ENCODE assay signal across 9 cellular contexts in genomic region chr4:145719752-145720624, GRCh38. TPM values are rescaled to one million over a fixed set of nuclear protein-coding genes. Genes with fewer than 3 reads are reported as not detected.
DNase-seq lines count a peak whose midpoint lies in the region; ATAC-seq and TF ChIP-seq lines count a peak whose summit lies in the region.
"Had no signal": no experiment of that assay in that cellular context is flagged by ENCODE, and none has a peak within 500 bp of the region (broad histone marks: within the 10 kb centered on the region; RNA-seq: fewer than 3 reads in every experiment).

No MANE protein-coding gene starts in this region.

- H3K4me1 Mint-ChIP-seq in natural killer cell treated with Interleukin-12 subunit alpha and Interleukin-12 subunit beta and Interleukin-15 and Interleukin-18, amount 100 ng/mL, for 72 hours (ENCODE audit: low read depth in 2 of 2), result peaks cover 9 to 10% of the 10 kb centered on the region in 2 donors
- H3K4me1 Mint-ChIP-seq in mesothelial cell of epicardium, result peaks cover 34% of the 10 kb centered on the region

- H3K9me3 Mint-ChIP-seq in natural killer cell treated with Interleukin-12 subunit alpha and Interleukin-12 subunit beta and Interleukin-15 and Interleukin-18, amount 100 ng/mL, for 72 hours, result no peaks in the 10 kb centered on the region
- H3K9me3 Mint-ChIP-seq in mesothelial cell of epicardium, result peaks cover 12% of the 10 kb centered on the region

- H3K4me2 ChIP-seq in MM.1S (ENCODE audit: low read depth, low read length), result peak overlapping the region; percentile 27

- H3K4me3 ChIP-seq in MM.1S (ENCODE audit: low read length), result no peak overlapping the region; the same call in 1 of the 2 replicates

- no peaks in the 10 kb centered on the region for H3K9me3 ChIP-seq in MM.1S (replicated peaks; ENCODE audit: insufficient read depth, low read length)

- peaks cover 7 to 29% of the 10 kb centered on the region in 2 donors for H3K27me3 Mint-ChIP-seq in natural killer cell treated with Interleukin-12 subunit alpha and Interleukin-12 subunit beta and Interleukin-15 and Interleukin-18, amount 100 ng/mL, for 72 hours
- no peaks in the 10 kb centered on the region for H3K27me3 Mint-ChIP-seq in mesothelial cell of epicardium (ENCODE audit: low read depth)

- H3K36me3 Mint-ChIP-seq in natural killer cell treated with Interleukin-12 subunit alpha and Interleukin-12 subunit beta and Interleukin-15 and Interleukin-18, amount 100 ng/mL, for 72 hours, result no peaks in the 10 kb centered on the region
- no peaks in the 10 kb centered on the region for H3K36me3 Mint-ChIP-seq in mesothelial cell of epicardium

- H3K79me2 ChIP-seq in MM.1S (ENCODE audit: low read length), result no peaks in the 10 kb centered on the region

- H3K27ac ChIP-seq in MM.1S (ENCODE audit: low read length), result no peak overlapping the region

- ATAC-seq in GM18505 (IDR thresholded peaks at IDR 0.05; ENCODE audit: unreplicated experiment) (peak; percentile 71), GM21717 (IDR thresholded peaks at IDR 0.05; ENCODE audit: unreplicated experiment) (peak; percentile 85)
- no peak for ATAC-seq in natural killer cell treated with Interleukin-12 subunit alpha and Interleukin-12 subunit beta and Interleukin-15 and Interleukin-18, amount 100 ng/mL, for 72 hours

- H3K27ac Mint-ChIP-seq in natural killer cell treated with Interleukin-12 subunit alpha and Interleukin-12 subunit beta and Interleukin-15 and Interleukin-18, amount 100 ng/mL, for 72 hours, result peak overlapping the region in 1 of 2 donors; percentile 15
- H3K27ac Mint-ChIP-seq in mesothelial cell of epicardium, result no peak overlapping the region

- H3F3A ChIP-seq in MM.1S (ENCODE audit: insufficient read depth, low read length), result no peaks in the 10 kb centered on the region

- H3K36me3 ChIP-seq in MM.1S (replicated peaks; ENCODE audit: insufficient read depth, low read length), result no peaks in the 10 kb centered on the region

- TF ChIP-seq POLR2A in GM18505 (IDR thresholded peaks at IDR 0.05; ENCODE audit: borderline replicate concordance, extremely low read depth, insufficient read depth, insufficient read length), result no peak

- no peaks in the 10 kb centered on the region for H4K20me1 ChIP-seq in MM.1S (ENCODE audit: insufficient read depth, low read length)

- H2AFZ ChIP-seq in MM.1S (ENCODE audit: low read length), result no peak overlapping the region

- no peaks in the 10 kb centered on the region for H3K27me3 ChIP-seq in MM.1S (replicated peaks; ENCODE audit: insufficient read depth, low read length)

- no peak overlapping the region for H3K9ac ChIP-seq in MM.1S (ENCODE audit: low read length)

- TF ChIP-seq CTCF in MM.1S (IDR thresholded peaks at IDR 0.05; ENCODE audit: low read length), result no peak
- no peak for TF ChIP-seq CTCF in mesothelial cell of epicardium (IDR thresholded peaks at IDR 0.05; ENCODE audit: unreplicated experiment)

- H3K4me3 Mint-ChIP-seq in natural killer cell treated with Interleukin-12 subunit alpha and Interleukin-12 subunit beta and Interleukin-15 and Interleukin-18, amount 100 ng/mL, for 72 hours, result peak overlapping the region; percentile 13
- H3K4me3 Mint-ChIP-seq in mesothelial cell of epicardium, result no peak overlapping the region

- no peaks in the 10 kb centered on the region for H3K9me2 ChIP-seq in MM.1S (replicated peaks; ENCODE audit: insufficient read depth, low read length)

- 0 out of 2 replicates have a peak, but pooled peaks cover 3% of the 10 kb centered on the region for H3K4me1 ChIP-seq in MM.1S (ENCODE audit: low read length)

- no peak for DNase-seq in MM.1S
- no peak for DNase-seq in natural killer cell treated with Interleukin-12 subunit alpha and Interleukin-12 subunit beta and Interleukin-15 and Interleukin-18, amount 100 ng/mL, for 72 hours (ENCODE audit: low spot score)
- no peak for DNase-seq in SKM-1 treated with dmso at 0.1 percent for 144 hours (lab: John Stamatoyannopoulos, UW; ENCODE audit: unreplicated experiment)
- no peak for DNase-seq in NCI-H1436 treated with DMSO at 0.1 percent for 48 hours (lab: John Stamatoyannopoulos, UW)
- DNase-seq in mesothelial cell of epicardium (ENCODE audit: low spot score in 2 of 2, unreplicated experiment in 2 of 2), result no peak
- no peak for DNase-seq in epidermal melanocyte (ENCODE audit: insufficient read length, low spot score)
- DNase-seq: NCI-H2171 had no signal

RNA-seq across cellular contexts. Expression of gene C4orf51, which starts 40.0 kb away (rescaled TPM):
- total RNA-seq in natural killer cell treated with Interleukin-12 subunit alpha and Interleukin-12 subunit beta and Interleukin-15 and Interleukin-18, amount 100 ng/mL, for 72 hours, result not detected
- not detected in 3 replicates for total RNA-seq in mesothelial cell of epicardium

Comparison
In these comparisons a context has a peak if more than half of its experiments do, and no peak if none do; other contexts are left out.
1. ATAC-seq: peak in GM18505 (single experiment) and GM21717 (single experiment); none in natural killer cell treated with Interleukin-12 subunit alpha and Interleukin-12 subunit beta and Interleukin-15 and Interleukin-18, amount 100 ng/mL, for 72 hours (0 of 2).